1 cellular context compared by ENCODE assay signal in the genomic region with DNA sequence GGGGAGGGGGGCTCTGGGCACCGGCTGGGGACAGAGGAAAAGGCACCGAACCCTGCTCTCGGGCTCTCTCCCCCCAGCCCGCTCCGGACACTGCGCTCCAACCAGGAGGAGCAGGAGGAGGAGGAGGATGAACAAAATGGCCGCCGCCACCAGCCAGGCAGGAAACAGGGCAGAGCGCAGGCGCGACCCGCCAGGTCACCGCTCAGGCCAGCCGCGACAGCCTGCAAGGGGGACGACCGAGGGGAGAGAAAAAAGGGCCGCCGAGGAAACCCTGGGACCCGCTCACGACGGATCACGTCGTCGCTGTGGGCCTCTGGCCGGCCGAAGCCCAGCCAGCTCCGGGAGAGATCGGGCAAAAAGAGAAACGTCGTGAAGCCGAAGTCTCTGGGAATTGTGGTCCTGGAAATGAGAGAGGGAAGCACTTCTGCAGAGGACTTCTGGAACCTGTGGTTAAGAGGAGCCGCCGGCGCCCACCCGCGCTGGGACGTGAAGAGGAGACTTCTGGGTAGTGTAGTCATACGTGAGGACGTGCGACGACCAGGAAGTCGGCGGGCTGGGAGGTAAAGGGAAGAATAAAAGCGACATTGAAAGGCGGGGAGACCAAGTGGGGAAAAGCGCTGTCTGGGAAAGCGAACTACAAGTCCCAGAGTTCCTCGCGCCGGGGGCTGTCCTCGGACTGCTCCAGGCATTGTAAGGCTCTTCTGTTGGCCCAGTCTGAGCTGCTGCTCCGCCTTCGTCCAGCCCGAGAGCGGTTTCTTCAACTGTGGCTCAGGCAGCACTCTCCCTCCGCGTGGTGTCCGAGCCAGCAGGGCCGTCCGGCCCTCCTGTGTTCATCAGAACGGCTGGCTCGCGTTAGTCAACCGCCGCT.
TF ChIP-seq lines count a peak whose summit lies in the region.

A gene with protein sequence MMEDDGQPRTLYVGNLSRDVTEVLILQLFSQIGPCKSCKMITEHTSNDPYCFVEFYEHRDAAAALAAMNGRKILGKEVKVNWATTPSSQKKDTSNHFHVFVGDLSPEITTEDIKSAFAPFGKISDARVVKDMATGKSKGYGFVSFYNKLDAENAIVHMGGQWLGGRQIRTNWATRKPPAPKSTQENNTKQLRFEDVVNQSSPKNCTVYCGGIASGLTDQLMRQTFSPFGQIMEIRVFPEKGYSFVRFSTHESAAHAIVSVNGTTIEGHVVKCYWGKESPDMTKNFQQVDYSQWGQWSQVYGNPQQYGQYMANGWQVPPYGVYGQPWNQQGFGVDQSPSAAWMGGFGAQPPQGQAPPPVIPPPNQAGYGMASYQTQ (minus strand): TSS at position 428 of the 868 bp plus-strand sequence. CDS start 499 bp downstream, outside the sequence.

TF ChIP-seq in HepG2, 621 proteins besides CTCF, POLR2A, EP300 and RAD21 (continued from another document and continues in another):
- no peak for TF ChIP-seq SMARCC2 (IDR thresholded peaks at IDR 0.05)
- TF ChIP-seq ZNF281 (CRISPR knock-in tag; IDR thresholded peaks at IDR 0.05; ENCODE audit: borderline replicate concordance), result no peak
- peak; percentile 50 for TF ChIP-seq POGK (CRISPR knock-in tag; conservative IDR thresholded peaks at IDR 0.05)
- TF ChIP-seq GZF1 (CRISPR knock-in tag; IDR thresholded peaks at IDR 0.05), result no peak
- TF ChIP-seq HNRNPK (IDR thresholded peaks at IDR 0.05; ENCODE audit: low read depth, low read length, poor library complexity, severe bottlenecking), result peak; percentile 89
- TF ChIP-seq ETV6 (CRISPR knock-in tag; conservative IDR thresholded peaks at IDR 0.05), result no peak
- TF ChIP-seq ZFP82 (CRISPR knock-in tag; IDR thresholded peaks at IDR 0.05; ENCODE audit: borderline replicate concordance), result no peak
- no peak for TF ChIP-seq ZNF20 (CRISPR knock-in tag; IDR thresholded peaks at IDR 0.05)
- no peak for TF ChIP-seq FIP1L1 (IDR thresholded peaks at IDR 0.05; ENCODE audit: borderline replicate concordance, insufficient read depth, low read depth, low read length)
- TF ChIP-seq IRF1 (CRISPR knock-in tag; IDR thresholded peaks at IDR 0.05; ENCODE audit: low read depth), result no peak
- TF ChIP-seq TP53 (CRISPR knock-in tag; conservative IDR thresholded peaks at IDR 0.05), result no peak
- TF ChIP-seq ZSCAN30 (CRISPR knock-in tag; IDR thresholded peaks at IDR 0.05), result peak; percentile 64; the same call in 1 of the 2 replicates
- TF ChIP-seq MZF1 (CRISPR knock-in tag; IDR thresholded peaks at IDR 0.05; ENCODE audit: borderline replicate concordance), result no peak
- TF ChIP-seq ZNF326 (CRISPR knock-in tag; IDR thresholded peaks at IDR 0.05; ENCODE audit: borderline replicate concordance), result no peak
- TF ChIP-seq RAD51 (IDR thresholded peaks at IDR 0.05; ENCODE audit: borderline replicate concordance), result no peak; the same call in 1 of the 2 replicates
- peak; percentile 84 for TF ChIP-seq ZNF205 (CRISPR knock-in tag; IDR thresholded peaks at IDR 0.05)
- peak in 1 of 2 experiments; percentile 45; a peak in 1 of 4 replicates for TF ChIP-seq REST (IDR thresholded peaks at IDR 0.05; ENCODE audit: borderline replicate concordance in 1 of 2, low read depth in 1 of 2, low read length in 2 of 2)
- 0 out of 2 replicates have a peak, but pooled peaks have one; percentile 44 for TF ChIP-seq MTF2 (CRISPR knock-in tag; IDR thresholded peaks at IDR 0.05; ENCODE audit: borderline replicate concordance)
- TF ChIP-seq ZNF672 (CRISPR knock-in tag; IDR thresholded peaks at IDR 0.05), result no peak; the same call in 1 of the 2 replicates
- TF ChIP-seq ZNF124 (CRISPR knock-in tag; IDR thresholded peaks at IDR 0.05), result peak; percentile 43; the same call in 1 of the 2 replicates
- TF ChIP-seq ZNF558 (CRISPR knock-in tag; IDR thresholded peaks at IDR 0.05; ENCODE audit: borderline replicate concordance), result no peak
- peak; percentile 88 for TF ChIP-seq BRF2 (CRISPR knock-in tag; IDR thresholded peaks at IDR 0.05)
- 0 out of 2 replicates have a peak, but pooled peaks have one; percentile 44 for TF ChIP-seq ZBTB3 (CRISPR knock-in tag; IDR thresholded peaks at IDR 0.05; ENCODE audit: borderline replicate concordance, low read depth)
- TF ChIP-seq, protein P1, sequence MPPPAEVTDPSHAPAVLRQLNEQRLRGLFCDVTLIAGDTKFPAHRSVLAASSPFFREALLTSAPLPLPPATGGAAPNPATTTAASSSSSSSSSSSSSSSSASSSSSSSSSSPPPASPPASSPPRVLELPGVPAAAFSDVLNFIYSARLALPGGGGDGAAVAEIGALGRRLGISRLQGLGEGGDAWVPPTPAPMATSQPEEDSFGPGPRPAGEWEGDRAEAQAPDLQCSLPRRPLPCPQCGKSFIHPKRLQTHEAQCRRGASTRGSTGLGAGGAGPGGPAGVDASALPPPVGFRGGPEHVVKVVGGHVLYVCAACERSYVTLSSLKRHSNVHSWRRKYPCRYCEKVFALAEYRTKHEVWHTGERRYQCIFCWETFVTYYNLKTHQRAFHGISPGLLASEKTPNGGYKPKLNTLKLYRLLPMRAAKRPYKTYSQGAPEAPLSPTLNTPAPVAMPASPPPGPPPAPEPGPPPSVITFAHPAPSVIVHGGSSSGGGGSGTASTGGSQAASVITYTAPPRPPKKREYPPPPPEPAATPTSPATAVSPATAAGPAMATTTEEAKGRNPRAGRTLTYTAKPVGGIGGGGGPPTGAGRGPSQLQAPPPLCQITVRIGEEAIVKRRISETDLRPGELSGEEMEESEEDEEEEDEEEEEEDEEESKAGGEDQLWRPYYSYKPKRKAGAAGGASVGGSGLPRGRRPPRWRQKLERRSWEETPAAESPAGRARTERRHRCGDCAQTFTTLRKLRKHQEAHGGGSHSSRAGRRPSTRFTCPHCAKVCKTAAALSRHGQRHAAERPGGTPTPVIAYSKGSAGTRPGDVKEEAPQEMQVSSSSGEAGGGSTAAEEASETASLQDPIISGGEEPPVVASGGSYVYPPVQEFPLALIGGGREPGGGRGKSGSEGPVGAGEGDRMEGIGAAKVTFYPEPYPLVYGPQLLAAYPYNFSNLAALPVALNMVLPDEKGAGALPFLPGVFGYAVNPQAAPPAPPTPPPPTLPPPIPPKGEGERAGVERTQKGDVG (CRISPR knock-in tag; IDR thresholded peaks at IDR 0.05; ENCODE audit: borderline replicate concordance), result no peak; the same call in 1 of the 2 replicates
- peak; percentile 61; the same call in 1 of the 2 replicates for TF ChIP-seq ZNF136 (CRISPR knock-in tag; IDR thresholded peaks at IDR 0.05; ENCODE audit: low read depth)
- no peak for TF ChIP-seq ATAD3A (CRISPR knock-in tag; IDR thresholded peaks at IDR 0.05)
- TF ChIP-seq AGO1 (IDR thresholded peaks at IDR 0.05; ENCODE audit: low read depth, low read length, poor library complexity, severe bottlenecking), result no peak
- TF ChIP-seq CREM (IDR thresholded peaks at IDR 0.05), result peak; percentile 93
- TF ChIP-seq CREM (CRISPR knock-in tag; IDR thresholded peaks at IDR 0.05), result no peak
- TF ChIP-seq, protein P2, sequence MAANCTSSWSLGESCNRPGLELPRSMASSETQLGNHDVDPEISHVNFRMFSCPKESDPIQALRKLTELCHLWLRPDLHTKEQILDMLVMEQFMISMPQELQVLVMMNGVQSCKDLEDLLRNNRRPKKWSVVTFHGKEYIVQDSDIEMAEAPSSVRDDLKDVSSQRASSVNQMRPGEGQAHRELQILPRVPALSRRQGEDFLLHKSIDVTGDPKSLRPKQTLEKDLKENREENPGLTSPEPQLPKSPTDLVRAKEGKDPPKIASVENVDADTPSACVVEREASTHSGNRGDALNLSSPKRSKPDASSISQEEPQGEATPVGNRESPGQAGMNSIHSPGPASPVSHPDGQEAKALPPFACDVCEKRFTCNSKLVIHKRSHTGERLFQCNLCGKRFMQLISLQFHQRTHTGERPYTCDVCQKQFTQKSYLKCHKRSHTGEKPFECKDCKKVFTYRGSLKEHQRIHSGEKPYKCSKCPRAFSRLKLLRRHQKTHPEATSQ (CRISPR knock-in tag; IDR thresholded peaks at IDR 0.05; ENCODE audit: borderline replicate concordance), result no peak
- TF ChIP-seq, protein P3, sequence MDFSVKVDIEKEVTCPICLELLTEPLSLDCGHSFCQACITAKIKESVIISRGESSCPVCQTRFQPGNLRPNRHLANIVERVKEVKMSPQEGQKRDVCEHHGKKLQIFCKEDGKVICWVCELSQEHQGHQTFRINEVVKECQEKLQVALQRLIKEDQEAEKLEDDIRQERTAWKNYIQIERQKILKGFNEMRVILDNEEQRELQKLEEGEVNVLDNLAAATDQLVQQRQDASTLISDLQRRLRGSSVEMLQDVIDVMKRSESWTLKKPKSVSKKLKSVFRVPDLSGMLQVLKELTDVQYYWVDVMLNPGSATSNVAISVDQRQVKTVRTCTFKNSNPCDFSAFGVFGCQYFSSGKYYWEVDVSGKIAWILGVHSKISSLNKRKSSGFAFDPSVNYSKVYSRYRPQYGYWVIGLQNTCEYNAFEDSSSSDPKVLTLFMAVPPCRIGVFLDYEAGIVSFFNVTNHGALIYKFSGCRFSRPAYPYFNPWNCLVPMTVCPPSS (IDR thresholded peaks at IDR 0.05), result no peak
- TF ChIP-seq ZBTB21 (CRISPR knock-in tag; IDR thresholded peaks at IDR 0.05), result no peak
- TF ChIP-seq, protein P4, sequence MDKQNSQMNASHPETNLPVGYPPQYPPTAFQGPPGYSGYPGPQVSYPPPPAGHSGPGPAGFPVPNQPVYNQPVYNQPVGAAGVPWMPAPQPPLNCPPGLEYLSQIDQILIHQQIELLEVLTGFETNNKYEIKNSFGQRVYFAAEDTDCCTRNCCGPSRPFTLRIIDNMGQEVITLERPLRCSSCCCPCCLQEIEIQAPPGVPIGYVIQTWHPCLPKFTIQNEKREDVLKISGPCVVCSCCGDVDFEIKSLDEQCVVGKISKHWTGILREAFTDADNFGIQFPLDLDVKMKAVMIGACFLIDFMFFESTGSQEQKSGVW (CRISPR knock-in tag; IDR thresholded peaks at IDR 0.05; ENCODE audit: borderline replicate concordance), result no peak
- TF ChIP-seq ZNF224 (CRISPR knock-in tag; IDR thresholded peaks at IDR 0.05), result peak; percentile 79; the same call in 1 of the 2 replicates
- peak; percentile 59 for TF ChIP-seq MIXL1 (CRISPR knock-in tag; IDR thresholded peaks at IDR 0.05)
- TF ChIP-seq TCF7L2 (IDR thresholded peaks at IDR 0.05; ENCODE audit: low read depth, low read length), result no peak
